In genomic region chr1:222923506-222923905, GRCh38 we compare ENCODE assay signal across 20 cellular contexts.
DNase-seq lines count a peak whose midpoint lies in the region; ATAC-seq and TF ChIP-seq lines count a peak whose summit lies in the region.
"Had no signal": no experiment of that assay in that cellular context is flagged by ENCODE, and none has a peak within 500 bp of the region (broad histone marks: within the 10 kb centered on the region; RNA-seq: fewer than 3 reads in every experiment).

No MANE protein-coding gene starts in this region.

- H3K27me3 ChIP-seq in left lung (no peaks in the 10 kb centered on the region), smooth muscle cell (ENCODE audit: low read depth) (no peaks in the 10 kb centered on the region)

- H2AFZ ChIP-seq in smooth muscle cell (ENCODE audit: low read depth): peak overlapping the region; percentile 23

- DNase-seq in RPMI7951 (ENCODE audit: low read depth) (peak; percentile 53), astrocyte of the spinal cord (ENCODE audit: low read depth, low spot score) (peak; percentile 33), left lung (no peak), smooth muscle cell (lab: John Stamatoyannopoulos, UW; ENCODE audit: unreplicated experiment) (no peak), NCI-H446 (lab: John Stamatoyannopoulos, UW) (no peak), islet precursor cell (no peak), iPS-NIHi7 (ENCODE audit: extremely low spot score) (no peak)
- DNase-seq: AML-193; C1 segment of cervical spinal cord; CD4-positive, alpha-beta memory T cell; COR-L47; DMS53; KBM-7; NCI-H1105 treated with DMSO at 0.1 percent for 48 hours; NCI-H146; NCI-H1930; NCI-H2107; NCI-H524 treated with DMSO at 0.1 percent for 48 hours; NCI-H774 had no signal

- no peak for TF ChIP-seq CTCF in astrocyte of the spinal cord (IDR thresholded peaks at IDR 0.05; ENCODE audit: low read depth, low read length)
- TF ChIP-seq CTCF in left lung (IDR thresholded peaks at IDR 0.05): no peak
- no peak for TF ChIP-seq CTCF in smooth muscle cell (IDR thresholded peaks at IDR 0.05; ENCODE audit: borderline replicate concordance, insufficient read depth, poor library complexity, severe bottlenecking)

- H4K20me1 ChIP-seq in smooth muscle cell (ENCODE audit: low read depth): no peaks in the 10 kb centered on the region

- no peak overlapping the region for H3K4me3 ChIP-seq in astrocyte of the spinal cord (ENCODE audit: low read depth, low read length)
- no peak overlapping the region for H3K4me3 ChIP-seq in left lung
- H3K4me3 ChIP-seq in smooth muscle cell: peak overlapping the region; percentile 14

- no peak overlapping the region for H3K9ac ChIP-seq in smooth muscle cell (ENCODE audit: low read depth)

- H3K36me3 ChIP-seq in left lung (no peaks in the 10 kb centered on the region), smooth muscle cell (ENCODE audit: low read depth) (no peaks in the 10 kb centered on the region)

- intact Hi-C loops in left lung (cut with DNase I): no loop called here

- H3K79me2 ChIP-seq in smooth muscle cell (ENCODE audit: low read depth): no peaks in the 10 kb centered on the region

- 26% methylated on average over 3 of the region's 3 CpGs for WGBS in smooth muscle cell (ENCODE audit: low lambda C conversion rate)

- H3K9me3 ChIP-seq in left lung (no peaks in the 10 kb centered on the region), smooth muscle cell (replicated peaks; ENCODE audit: low read depth) (no peaks in the 10 kb centered on the region)

- H3K4me1 ChIP-seq in left lung: peaks cover 7 to 24% of the 10 kb centered on the region in 2 donors
- peaks cover 20% of the 10 kb centered on the region for H3K4me1 ChIP-seq in smooth muscle cell (ENCODE audit: low read depth)

- no peaks in the 10 kb centered on the region for H3F3A ChIP-seq in smooth muscle cell (ENCODE audit: low read depth)

- H3K4me2 ChIP-seq in smooth muscle cell: peak overlapping the region; percentile 37

- peak overlapping the region; percentile 20 to 28 for H3K27ac ChIP-seq in left lung
- H3K27ac ChIP-seq in smooth muscle cell (ENCODE audit: low read depth): peak overlapping the region; percentile 65

- in situ Hi-C loops in astrocyte of the spinal cord (cut with HindIII; ENCODE audit: low sequenced_read_pairs): no loop called here

- peak; percentile 19 for ATAC-seq in left lung
- ATAC-seq: HCT116 had no signal

Comparison
In these comparisons a context has a peak if more than half of its experiments do, and no peak if none do; other contexts are left out.
1. DNase-seq: peak in RPMI7951 (single experiment) and astrocyte of the spinal cord (single experiment); none in left lung (0 of 2), smooth muscle cell (single experiment), NCI-H446 (0 of 2), islet precursor cell (single experiment) and iPS-NIHi7 (single experiment).